ENCODE assay signal across 16 cellular contexts in the genomic region with DNA sequence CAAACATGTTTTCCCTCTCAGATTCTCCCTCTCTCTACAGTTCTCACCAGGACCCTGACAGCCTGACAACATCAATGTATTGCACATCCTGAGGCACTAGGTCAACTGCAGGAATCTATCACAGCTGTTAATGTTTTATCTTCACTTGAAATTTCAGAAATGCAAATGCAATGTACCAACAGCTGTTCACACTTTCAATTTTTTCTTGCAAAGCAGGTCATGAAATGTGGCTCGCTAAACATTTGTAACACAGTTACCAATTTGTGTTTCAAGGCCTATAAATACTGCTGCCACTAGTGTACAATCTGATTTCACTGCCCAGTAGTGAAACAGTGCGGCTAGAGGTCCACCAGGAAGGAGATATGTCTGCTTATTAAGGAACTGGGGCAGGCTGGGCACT.
DNase-seq lines count a peak whose midpoint lies in the region; ATAC-seq and TF ChIP-seq lines count a peak whose summit lies in the region.
"Had no signal": no experiment of that assay in that cellular context is flagged by ENCODE, and none has a peak within 500 bp of the region (broad histone marks: within the 10 kb centered on the region; RNA-seq: fewer than 3 reads in every experiment).

No MANE protein-coding gene starts in this region.

- TF ChIP-seq CTCF in nephron (IDR thresholded peaks at IDR 0.05; ENCODE audit: unreplicated experiment in 3 of 3) (no peak), vagina (IDR thresholded peaks at IDR 0.05) (no peak)

- H3K36me3 ChIP-seq in vagina = no peaks in the 10 kb centered on the region
- H3K36me3 ChIP-seq: heart left ventricle, left lung had no signal

- ATAC-seq in HG02588 (IDR thresholded peaks at IDR 0.05; ENCODE audit: unreplicated experiment) (peak; percentile 53), HG03432 (IDR thresholded peaks at IDR 0.05; ENCODE audit: unreplicated experiment) (peak; percentile 81)
- ATAC-seq in effector memory CD8-positive, alpha-beta T cell (replicated peaks) = no peak
- ATAC-seq: activated T-helper 17 cell treated with anti-CD3 and anti-CD28 coated beads, Interleukin-2, amount 50 U/mL, for 72 hours; left lung had no signal

- no peaks in the 10 kb centered on the region for H3K9me3 ChIP-seq in vagina
- H3K9me3 ChIP-seq: heart left ventricle, left lung had no signal

- DNase-seq in GM19238 (ENCODE audit: insufficient read length, low spot score) (peak; percentile 0), vagina (ENCODE audit: extremely low spot score in 2 of 2) (no peak), inferior parietal cortex (ENCODE audit: extremely low spot score) (no peak), GDM1 (lab: John Stamatoyannopoulos, UW) (no peak)
- no peak for DNase-seq in effector memory CD8-positive, alpha-beta T cell
- DNase-seq: activated CD4-positive, alpha-beta T cell treated with anti-CD3 and anti-CD28 coated beads for 4 hours; heart left ventricle; left lung had no signal

- no peaks in the 10 kb centered on the region for H3K27me3 Mint-ChIP-seq in nephron (ENCODE audit: low read depth)
- no peaks in the 10 kb centered on the region for H3K27me3 Mint-ChIP-seq in effector memory CD8-positive, alpha-beta T cell
- H3K27me3 Mint-ChIP-seq: activated T-helper 17 cell treated with anti-CD3 and anti-CD28 coated beads, Interleukin-2, amount 50 U/mL, for 72 hours; brain; type B pancreatic cell had no signal

- TF ChIP-seq POLR2A in vagina (IDR thresholded peaks at IDR 0.05) = no peak

- peaks cover 66% of the 10 kb centered on the region for H3K4me1 Mint-ChIP-seq in nephron
- H3K4me1 Mint-ChIP-seq in effector memory CD8-positive, alpha-beta T cell (ENCODE audit: low read depth in 2 of 2) = peaks cover 2 to 3% of the 10 kb centered on the region in 2 donors
- H3K4me1 Mint-ChIP-seq: activated T-helper 17 cell treated with anti-CD3 and anti-CD28 coated beads, Interleukin-2, amount 50 U/mL, for 72 hours had no signal

- H3K27ac Mint-ChIP-seq in nephron = peak overlapping the region; percentile 84 to 96 (median 92)
- H3K27ac Mint-ChIP-seq in effector memory CD8-positive, alpha-beta T cell = no peak overlapping the region
- H3K27ac Mint-ChIP-seq: activated T-helper 17 cell treated with anti-CD3 and anti-CD28 coated beads, Interleukin-2, amount 50 U/mL, for 72 hours; brain; type B pancreatic cell had no signal

- H3K27me3 ChIP-seq in vagina = no peaks in the 10 kb centered on the region
- H3K27me3 ChIP-seq: heart left ventricle, left lung had no signal

- H3K4me1 ChIP-seq in vagina = peaks cover 10% of the 10 kb centered on the region
- H3K4me1 ChIP-seq: left lung had no signal

- H3K4me3 Mint-ChIP-seq in nephron = peak overlapping the region in 2 of 3 experiments; percentile 14 to 24
- no peak overlapping the region for H3K4me3 Mint-ChIP-seq in effector memory CD8-positive, alpha-beta T cell
- H3K4me3 Mint-ChIP-seq: activated T-helper 17 cell treated with anti-CD3 and anti-CD28 coated beads, Interleukin-2, amount 50 U/mL, for 72 hours; brain; neural crest cell; type B pancreatic cell had no signal

- H3K9me3 Mint-ChIP-seq in nephron = no peaks in the 10 kb centered on the region
- H3K9me3 Mint-ChIP-seq in effector memory CD8-positive, alpha-beta T cell = no peaks in the 10 kb centered on the region
- H3K9me3 Mint-ChIP-seq: activated T-helper 17 cell treated with anti-CD3 and anti-CD28 coated beads, Interleukin-2, amount 50 U/mL, for 72 hours; brain; neural crest cell; type B pancreatic cell had no signal

- no peak overlapping the region for H3K27ac ChIP-seq in vagina
- H3K27ac ChIP-seq: heart left ventricle, HL-60, left lung had no signal

- intact Hi-C loops in vagina (cut with DNase I) = no loop called here

- H3K36me3 Mint-ChIP-seq in nephron (ENCODE audit: low read depth) = no peaks in the 10 kb centered on the region
- H3K36me3 Mint-ChIP-seq in effector memory CD8-positive, alpha-beta T cell (ENCODE audit: insufficient read depth) = no peaks in the 10 kb centered on the region
- H3K36me3 Mint-ChIP-seq: type B pancreatic cell had no signal

- H3K4me3 ChIP-seq in vagina = no peak overlapping the region
- H3K4me3 ChIP-seq: heart left ventricle, left lung had no signal

Comparison
In these comparisons a context has a peak if more than half of its experiments do, and no peak if none do; other contexts are left out.
1. H3K27ac Mint-ChIP-seq: peak in nephron (3 of 3); none in effector memory CD8-positive, alpha-beta T cell (0 of 2).
2. H3K4me3 Mint-ChIP-seq: peak in nephron (2 of 3); none in effector memory CD8-positive, alpha-beta T cell (0 of 2).